In genomic region chr20:5749512-5750490, GRCh38 we compare ENCODE assay signal across 1 cellular context.
TF ChIP-seq lines count a peak whose summit lies in the region.

SHLD1 (plus strand) TSS chr20:5750401; CDS start chr20:5772866, 22,465 bp downstream.

TF ChIP-seq in HEK293, 187 proteins besides CTCF, POLR2A, EP300 and RAD21 (continued from another document):
- TF ChIP-seq, protein P1, sequence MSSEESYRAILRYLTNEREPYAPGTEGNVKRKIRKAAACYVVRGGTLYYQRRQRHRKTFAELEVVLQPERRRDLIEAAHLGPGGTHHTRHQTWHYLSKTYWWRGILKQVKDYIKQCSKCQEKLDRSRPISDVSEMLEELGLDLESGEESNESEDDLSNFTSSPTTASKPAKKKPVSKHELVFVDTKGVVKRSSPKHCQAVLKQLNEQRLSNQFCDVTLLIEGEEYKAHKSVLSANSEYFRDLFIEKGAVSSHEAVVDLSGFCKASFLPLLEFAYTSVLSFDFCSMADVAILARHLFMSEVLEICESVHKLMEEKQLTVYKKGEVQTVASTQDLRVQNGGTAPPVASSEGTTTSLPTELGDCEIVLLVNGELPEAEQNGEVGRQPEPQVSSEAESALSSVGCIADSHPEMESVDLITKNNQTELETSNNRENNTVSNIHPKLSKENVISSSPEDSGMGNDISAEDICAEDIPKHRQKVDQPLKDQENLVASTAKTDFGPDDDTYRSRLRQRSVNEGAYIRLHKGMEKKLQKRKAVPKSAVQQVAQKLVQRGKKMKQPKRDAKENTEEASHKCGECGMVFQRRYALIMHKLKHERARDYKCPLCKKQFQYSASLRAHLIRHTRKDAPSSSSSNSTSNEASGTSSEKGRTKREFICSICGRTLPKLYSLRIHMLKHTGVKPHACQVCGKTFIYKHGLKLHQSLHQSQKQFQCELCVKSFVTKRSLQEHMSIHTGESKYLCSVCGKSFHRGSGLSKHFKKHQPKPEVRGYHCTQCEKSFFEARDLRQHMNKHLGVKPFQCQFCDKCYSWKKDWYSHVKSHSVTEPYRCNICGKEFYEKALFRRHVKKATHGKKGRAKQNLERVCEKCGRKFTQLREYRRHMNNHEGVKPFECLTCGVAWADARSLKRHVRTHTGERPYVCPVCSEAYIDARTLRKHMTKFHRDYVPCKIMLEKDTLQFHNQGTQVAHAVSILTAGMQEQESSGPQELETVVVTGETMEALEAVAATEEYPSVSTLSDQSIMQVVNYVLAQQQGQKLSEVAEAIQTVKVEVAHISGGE (tag by site-specific recombination; conservative IDR thresholded peaks at IDR 0.05; ENCODE audit: low read depth): peak; percentile 66
- TF ChIP-seq GLIS1 (tag by site-specific recombination; IDR thresholded peaks at IDR 0.05) (no peak), ZNF133 (tag by site-specific recombination; IDR thresholded peaks at IDR 0.05) (no peak), ZNF19 (tag by site-specific recombination; IDR thresholded peaks at IDR 0.05; ENCODE audit: low read depth) (no peak), ZSCAN30 (tag by site-specific recombination; IDR thresholded peaks at IDR 0.05) (no peak), ZNF704 (tag by site-specific recombination; IDR thresholded peaks at IDR 0.05) (no peak), GLI4 (tag by site-specific recombination; IDR thresholded peaks at IDR 0.05) (no peak), HIC1 (tag by site-specific recombination; IDR thresholded peaks at IDR 0.05) (no peak), ZBTB8A (tag by site-specific recombination; IDR thresholded peaks at IDR 0.05) (no peak), ZNF335 (tag by site-specific recombination; conservative IDR thresholded peaks at IDR 0.05) (peak; percentile 87), ZNF530 (tag by site-specific recombination; IDR thresholded peaks at IDR 0.05; ENCODE audit: low read depth) (no peak), ZXDB (tag by site-specific recombination; IDR thresholded peaks at IDR 0.05) (0 out of 2 replicates have a peak, but pooled peaks have one; percentile 42), ZNF266 (tag by site-specific recombination; IDR thresholded peaks at IDR 0.05; ENCODE audit: low read depth) (no peak), ZEB2 (tag by site-specific recombination; IDR thresholded peaks at IDR 0.05) (no peak), ZNF324 (tag by site-specific recombination; IDR thresholded peaks at IDR 0.05) (no peak), SP3 (tag by site-specific recombination; IDR thresholded peaks at IDR 0.05) (peak; percentile 45), ZBTB44 (tag by site-specific recombination; IDR thresholded peaks at IDR 0.05) (no peak), ZNF596 (tag by site-specific recombination; IDR thresholded peaks at IDR 0.05) (no peak), MZF1 (tag by site-specific recombination; IDR thresholded peaks at IDR 0.05; ENCODE audit: borderline replicate concordance) (no peak), ZNF529 (tag by site-specific recombination; IDR thresholded peaks at IDR 0.05; ENCODE audit: insufficient replicate concordance) (no peak), ZNF211 (tag by site-specific recombination; IDR thresholded peaks at IDR 0.05; ENCODE audit: low read depth) (no peak), YY1 (tag by site-specific recombination; IDR thresholded peaks at IDR 0.05) (peak; percentile 99), YY2 (tag by site-specific recombination; IDR thresholded peaks at IDR 0.05) (peak; percentile 89), ZNF558 (tag by site-specific recombination; IDR thresholded peaks at IDR 0.05) (0 out of 2 replicates have a peak, but pooled peaks have one; percentile 22), ZNF473 (tag by site-specific recombination; IDR thresholded peaks at IDR 0.05) (no peak), ZNF555 (tag by site-specific recombination; conservative IDR thresholded peaks at IDR 0.05) (no peak)
- TF ChIP-seq, protein P2, sequence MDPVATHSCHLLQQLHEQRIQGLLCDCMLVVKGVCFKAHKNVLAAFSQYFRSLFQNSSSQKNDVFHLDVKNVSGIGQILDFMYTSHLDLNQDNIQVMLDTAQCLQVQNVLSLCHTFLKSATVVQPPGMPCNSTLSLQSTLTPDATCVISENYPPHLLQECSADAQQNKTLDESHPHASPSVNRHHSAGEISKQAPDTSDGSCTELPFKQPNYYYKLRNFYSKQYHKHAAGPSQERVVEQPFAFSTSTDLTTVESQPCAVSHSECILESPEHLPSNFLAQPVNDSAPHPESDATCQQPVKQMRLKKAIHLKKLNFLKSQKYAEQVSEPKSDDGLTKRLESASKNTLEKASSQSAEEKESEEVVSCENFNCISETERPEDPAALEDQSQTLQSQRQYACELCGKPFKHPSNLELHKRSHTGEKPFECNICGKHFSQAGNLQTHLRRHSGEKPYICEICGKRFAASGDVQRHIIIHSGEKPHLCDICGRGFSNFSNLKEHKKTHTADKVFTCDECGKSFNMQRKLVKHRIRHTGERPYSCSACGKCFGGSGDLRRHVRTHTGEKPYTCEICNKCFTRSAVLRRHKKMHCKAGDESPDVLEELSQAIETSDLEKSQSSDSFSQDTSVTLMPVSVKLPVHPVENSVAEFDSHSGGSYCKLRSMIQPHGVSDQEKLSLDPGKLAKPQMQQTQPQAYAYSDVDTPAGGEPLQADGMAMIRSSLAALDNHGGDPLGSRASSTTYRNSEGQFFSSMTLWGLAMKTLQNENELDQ (tag by site-specific recombination; IDR thresholded peaks at IDR 0.05; ENCODE audit: low read depth): no peak
- TF ChIP-seq, protein P3, sequence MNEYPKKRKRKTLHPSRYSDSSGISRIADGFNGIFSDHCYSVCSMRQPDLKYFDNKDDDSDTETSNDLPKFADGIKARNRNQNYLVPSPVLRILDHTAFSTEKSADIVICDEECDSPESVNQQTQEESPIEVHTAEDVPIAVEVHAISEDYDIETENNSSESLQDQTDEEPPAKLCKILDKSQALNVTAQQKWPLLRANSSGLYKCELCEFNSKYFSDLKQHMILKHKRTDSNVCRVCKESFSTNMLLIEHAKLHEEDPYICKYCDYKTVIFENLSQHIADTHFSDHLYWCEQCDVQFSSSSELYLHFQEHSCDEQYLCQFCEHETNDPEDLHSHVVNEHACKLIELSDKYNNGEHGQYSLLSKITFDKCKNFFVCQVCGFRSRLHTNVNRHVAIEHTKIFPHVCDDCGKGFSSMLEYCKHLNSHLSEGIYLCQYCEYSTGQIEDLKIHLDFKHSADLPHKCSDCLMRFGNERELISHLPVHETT (tag by site-specific recombination; IDR thresholded peaks at IDR 0.05): no peak; the same call in 1 of the 2 replicates
- TF ChIP-seq, protein P4, sequence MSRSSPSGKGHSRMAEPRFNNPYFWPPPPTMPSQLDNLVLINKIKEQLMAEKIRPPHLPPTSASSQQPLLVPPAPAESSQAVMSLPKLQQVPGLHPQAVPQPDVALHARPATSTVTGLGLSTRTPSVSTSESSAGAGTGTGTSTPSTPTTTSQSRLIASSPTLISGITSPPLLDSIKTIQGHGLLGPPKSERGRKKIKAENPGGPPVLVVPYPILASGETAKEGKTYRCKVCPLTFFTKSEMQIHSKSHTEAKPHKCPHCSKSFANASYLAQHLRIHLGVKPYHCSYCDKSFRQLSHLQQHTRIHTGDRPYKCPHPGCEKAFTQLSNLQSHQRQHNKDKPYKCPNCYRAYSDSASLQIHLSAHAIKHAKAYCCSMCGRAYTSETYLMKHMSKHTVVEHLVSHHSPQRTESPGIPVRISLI (tag by site-specific recombination; IDR thresholded peaks at IDR 0.05): no peak
- TF ChIP-seq, protein P5, sequence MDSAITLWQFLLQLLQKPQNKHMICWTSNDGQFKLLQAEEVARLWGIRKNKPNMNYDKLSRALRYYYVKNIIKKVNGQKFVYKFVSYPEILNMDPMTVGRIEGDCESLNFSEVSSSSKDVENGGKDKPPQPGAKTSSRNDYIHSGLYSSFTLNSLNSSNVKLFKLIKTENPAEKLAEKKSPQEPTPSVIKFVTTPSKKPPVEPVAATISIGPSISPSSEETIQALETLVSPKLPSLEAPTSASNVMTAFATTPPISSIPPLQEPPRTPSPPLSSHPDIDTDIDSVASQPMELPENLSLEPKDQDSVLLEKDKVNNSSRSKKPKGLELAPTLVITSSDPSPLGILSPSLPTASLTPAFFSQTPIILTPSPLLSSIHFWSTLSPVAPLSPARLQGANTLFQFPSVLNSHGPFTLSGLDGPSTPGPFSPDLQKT (IDR thresholded peaks at IDR 0.05; ENCODE audit: borderline replicate concordance, low read depth, low read length): no peak
- TF ChIP-seq, protein P6, sequence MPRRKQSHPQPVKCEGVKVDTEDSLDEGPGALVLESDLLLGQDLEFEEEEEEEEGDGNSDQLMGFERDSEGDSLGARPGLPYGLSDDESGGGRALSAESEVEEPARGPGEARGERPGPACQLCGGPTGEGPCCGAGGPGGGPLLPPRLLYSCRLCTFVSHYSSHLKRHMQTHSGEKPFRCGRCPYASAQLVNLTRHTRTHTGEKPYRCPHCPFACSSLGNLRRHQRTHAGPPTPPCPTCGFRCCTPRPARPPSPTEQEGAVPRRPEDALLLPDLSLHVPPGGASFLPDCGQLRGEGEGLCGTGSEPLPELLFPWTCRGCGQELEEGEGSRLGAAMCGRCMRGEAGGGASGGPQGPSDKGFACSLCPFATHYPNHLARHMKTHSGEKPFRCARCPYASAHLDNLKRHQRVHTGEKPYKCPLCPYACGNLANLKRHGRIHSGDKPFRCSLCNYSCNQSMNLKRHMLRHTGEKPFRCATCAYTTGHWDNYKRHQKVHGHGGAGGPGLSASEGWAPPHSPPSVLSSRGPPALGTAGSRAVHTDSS (tag by site-specific recombination; IDR thresholded peaks at IDR 0.05): no peak
- TF ChIP-seq, protein P7, sequence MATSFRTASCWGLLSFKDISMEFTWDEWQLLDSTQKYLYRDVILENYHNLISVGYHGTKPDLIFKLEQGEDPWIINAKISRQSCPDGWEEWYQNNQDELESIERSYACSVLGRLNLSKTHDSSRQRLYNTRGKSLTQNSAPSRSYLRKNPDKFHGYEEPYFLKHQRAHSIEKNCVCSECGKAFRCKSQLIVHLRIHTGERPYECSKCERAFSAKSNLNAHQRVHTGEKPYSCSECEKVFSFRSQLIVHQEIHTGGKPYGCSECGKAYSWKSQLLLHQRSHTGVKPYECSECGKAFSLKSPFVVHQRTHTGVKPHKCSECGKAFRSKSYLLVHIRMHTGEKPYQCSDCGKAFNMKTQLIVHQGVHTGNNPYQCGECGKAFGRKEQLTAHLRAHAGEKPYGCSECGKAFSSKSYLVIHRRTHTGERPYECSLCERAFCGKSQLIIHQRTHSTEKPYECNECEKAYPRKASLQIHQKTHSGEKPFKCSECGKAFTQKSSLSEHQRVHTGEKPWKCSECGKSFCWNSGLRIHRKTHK (tag by site-specific recombination; IDR thresholded peaks at IDR 0.05): no peak
- TF ChIP-seq, protein P8, sequence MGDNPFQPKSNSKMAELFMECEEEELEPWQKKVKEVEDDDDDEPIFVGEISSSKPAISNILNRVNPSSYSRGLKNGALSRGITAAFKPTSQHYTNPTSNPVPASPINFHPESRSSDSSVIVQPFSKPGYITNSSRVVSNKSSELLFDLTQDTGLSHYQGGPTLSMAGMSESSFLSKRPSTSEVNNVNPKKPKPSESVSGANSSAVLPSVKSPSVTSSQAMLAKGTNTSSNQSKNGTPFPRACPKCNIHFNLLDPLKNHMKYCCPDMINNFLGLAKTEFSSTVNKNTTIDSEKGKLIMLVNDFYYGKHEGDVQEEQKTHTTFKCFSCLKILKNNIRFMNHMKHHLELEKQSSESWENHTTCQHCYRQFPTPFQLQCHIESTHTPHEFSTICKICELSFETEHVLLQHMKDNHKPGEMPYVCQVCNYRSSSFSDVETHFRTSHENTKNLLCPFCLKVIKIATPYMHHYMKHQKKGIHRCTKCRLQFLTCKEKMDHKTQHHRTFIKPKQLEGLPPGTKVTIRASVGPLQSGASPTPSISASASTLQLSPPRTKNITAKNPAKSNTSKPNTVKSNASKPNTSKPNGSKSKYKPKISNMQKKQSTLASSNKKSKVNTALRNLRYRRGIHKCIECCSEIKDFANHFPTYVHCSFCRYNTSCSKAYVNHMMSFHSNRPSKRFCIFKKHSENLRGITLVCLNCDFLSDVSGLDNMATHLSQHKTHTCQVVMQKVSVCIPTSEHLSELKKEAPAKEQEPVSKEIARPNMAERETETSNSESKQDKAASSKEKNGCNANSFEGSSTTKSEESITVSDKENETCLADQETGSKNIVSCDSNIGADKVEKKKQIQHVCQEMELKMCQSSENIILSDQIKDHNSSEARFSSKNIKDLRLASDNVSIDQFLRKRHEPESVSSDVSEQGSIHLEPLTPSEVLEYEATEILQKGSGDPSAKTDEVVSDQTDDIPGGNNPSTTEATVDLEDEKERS (tag by site-specific recombination; IDR thresholded peaks at IDR 0.05): peak; percentile 84
TF ChIP-seq in HEK293: peak in this region for 10.
